Comparison of ENCODE assay signal across 10 cellular contexts in the genomic region with DNA sequence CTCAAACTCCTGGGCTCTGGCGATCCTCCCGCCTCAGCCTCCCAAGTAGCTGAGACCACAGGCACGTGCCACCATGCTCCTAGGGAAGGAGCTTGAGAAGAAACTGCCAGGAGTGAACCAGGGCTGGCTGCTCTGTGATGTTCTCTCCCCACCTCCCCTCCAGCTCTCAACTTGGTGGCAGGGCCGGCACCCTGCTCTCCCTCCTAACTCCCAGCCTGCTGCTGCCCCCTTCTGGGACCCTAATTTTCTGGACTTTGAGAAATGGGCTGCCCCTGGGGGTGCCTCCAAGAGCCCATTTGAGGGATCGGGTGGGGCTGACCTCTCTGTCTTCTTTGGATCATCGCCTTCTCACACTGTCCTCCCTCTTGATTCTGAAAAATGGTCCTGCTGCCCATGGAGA. TPM values are rescaled to one million over a fixed set of nuclear protein-coding genes. Genes with fewer than 3 reads are reported as not detected.
DNase-seq lines count a peak whose midpoint lies in the region; ATAC-seq and TF ChIP-seq lines count a peak whose summit lies in the region.
"Had no signal": no experiment of that assay in that cellular context is flagged by ENCODE, and none has a peak within 500 bp of the region (broad histone marks: within the 10 kb centered on the region; RNA-seq: fewer than 3 reads in every experiment).

No MANE protein-coding gene starts in this region.

- peak; percentile 74 for DNase-seq in GM23338 (ENCODE audit: low spot score)
- DNase-seq in SK-MEL-5 (ENCODE audit: low read depth, low spot score): peak; percentile 58
- DNase-seq in chondrocyte (ENCODE audit: low spot score): peak; percentile 57
- peak; percentile 25 to 57 for DNase-seq in stimulated activated CD4-positive, alpha-beta T cell treated with anti-CD3 and anti-CD28 coated beads, Interleukin-15, amount 100 ng/mL, for 48 hours (ENCODE audit: low read depth in 2 of 2)
- DNase-seq in KG1 (lab: John Stamatoyannopoulos, UW): no peak
- no peak for DNase-seq in G401 (ENCODE audit: low spot score)
- DNase-seq in CD14-positive monocyte (ENCODE audit: low spot score): no peak

- H3K9me3 Mint-ChIP-seq in GM23338 (no peaks in the 10 kb centered on the region), chondrocyte (ENCODE audit: low read depth) (no peaks in the 10 kb centered on the region), CD14-positive monocyte (peaks cover 0 to 2% (median 0%) of the 10 kb centered on the region in 7 donors)
- H3K9me3 Mint-ChIP-seq: stimulated activated naive CD8-positive, alpha-beta T cell treated with anti-CD3 and anti-CD28 coated beads, Interleukin-15, Interleukin-2, amounts not matched to agents 100 ng/mL and 50 ng/mL, for 24 hours had no signal

- H3K27ac ChIP-seq in GM23338 (ENCODE audit: low read depth): 0 out of 2 replicates have a peak overlapping the region, but pooled peaks have one; percentile 58
- H3K27ac ChIP-seq: KMS-11 had no signal

- intact Hi-C loops in CD14-positive monocyte (cut with micrococcal nuclease): loop anchor here in 1 of 2 donors (5.0 kb wide), 1 partner anchor 41 kb away; no protein-coding TSS in a partner anchor

- in situ Hi-C loops in SK-MEL-5 (cut with HindIII; ENCODE audit: low pct_unique_long_range_greater_than_20kb, low sequenced_read_pairs): no loop called here
- in situ Hi-C loops in G401 (cut with HindIII; ENCODE audit: low sequenced_read_pairs): no loop called here

- H3K4me3 ChIP-seq in GM23338: no peak overlapping the region

- H3K27me3 Mint-ChIP-seq in GM23338 (ENCODE audit: insufficient read depth, low read depth, poor library complexity): peaks cover 7% of the 10 kb centered on the region
- H3K27me3 Mint-ChIP-seq in chondrocyte (ENCODE audit: low read depth): no peaks in the 10 kb centered on the region
- peaks cover 9 to 17% (median 13%) of the 10 kb centered on the region in 3 donors for H3K27me3 Mint-ChIP-seq in CD14-positive monocyte (ENCODE audit: low read depth in 3 of 3)
- H3K27me3 Mint-ChIP-seq: stimulated activated naive CD8-positive, alpha-beta T cell treated with anti-CD3 and anti-CD28 coated beads, Interleukin-15, Interleukin-2, amounts not matched to agents 100 ng/mL and 50 ng/mL, for 24 hours had no signal

- H4K20me1 ChIP-seq in GM23338 (replicated peaks; ENCODE audit: insufficient read depth): peaks cover 7% of the 10 kb centered on the region; the same call in 1 of the 2 replicates

- no peak overlapping the region for H3K27ac Mint-ChIP-seq in GM23338
- H3K27ac Mint-ChIP-seq in chondrocyte (ENCODE audit: unreplicated experiment): peak overlapping the region; percentile 81
- H3K27ac Mint-ChIP-seq in CD14-positive monocyte: peak overlapping the region in 1 of 7 donors; percentile 13

- H3K27me3 ChIP-seq in GM23338 (ENCODE audit: insufficient read depth): no peaks in the 10 kb centered on the region

- no peaks in the 10 kb centered on the region for H3K79me2 ChIP-seq in GM23338 (replicated peaks; ENCODE audit: insufficient read depth)

- H2AFZ ChIP-seq in GM23338: no peak overlapping the region

- peaks cover 49% of the 10 kb centered on the region for H3K4me1 Mint-ChIP-seq in GM23338
- H3K4me1 Mint-ChIP-seq in chondrocyte (ENCODE audit: low read depth): peaks cover 70% of the 10 kb centered on the region
- H3K4me1 Mint-ChIP-seq in CD14-positive monocyte: peaks cover 20% of the 10 kb centered on the region

- H3K4me3 Mint-ChIP-seq in GM23338: no peak overlapping the region; the same call in 2 of the 3 replicates
- no peak overlapping the region for H3K4me3 Mint-ChIP-seq in chondrocyte (ENCODE audit: unreplicated experiment)
- peak overlapping the region in 1 of 2 donors; percentile 12 for H3K4me3 Mint-ChIP-seq in CD14-positive monocyte
- H3K4me3 Mint-ChIP-seq: stimulated activated naive CD8-positive, alpha-beta T cell treated with anti-CD3 and anti-CD28 coated beads, Interleukin-15, Interleukin-2, amounts not matched to agents 100 ng/mL and 50 ng/mL, for 24 hours had no signal

- H3K36me3 Mint-ChIP-seq in GM23338 (ENCODE audit: low read depth) (no peaks in the 10 kb centered on the region; the same call in 2 of the 3 replicates), chondrocyte (ENCODE audit: low read depth) (peaks cover 17% of the 10 kb centered on the region), CD14-positive monocyte (no peaks in the 10 kb centered on the region)

- no peaks in the 10 kb centered on the region for H3K9me2 ChIP-seq in GM23338 (ENCODE audit: insufficient read depth)

- H3F3A ChIP-seq in GM23338 (replicated peaks; ENCODE audit: low read depth): peaks cover 11% of the 10 kb centered on the region; the same call in 1 of the 2 replicates

- ATAC-seq in GM23338 (peak; percentile 25), HG03457 (IDR thresholded peaks at IDR 0.05; ENCODE audit: unreplicated experiment) (no peak)

- TF ChIP-seq CTCF in GM23338 (conservative IDR thresholded peaks at IDR 0.05; ENCODE audit: low read depth in 2 of 2) (peak; percentile 55 to 84), chondrocyte (IDR thresholded peaks at IDR 0.05) (peak; percentile 40), CD14-positive monocyte (IDR thresholded peaks at IDR 0.05) (no peak)

- H3K36me3 ChIP-seq in GM23338 (ENCODE audit: insufficient read depth): no peaks in the 10 kb centered on the region

- H3K4me1 ChIP-seq in GM23338 (ENCODE audit: insufficient read depth): peaks cover 49% of the 10 kb centered on the region

- peak overlapping the region; percentile 72; the same call in 1 of the 2 replicates for H3K4me2 ChIP-seq in GM23338
- H3K4me2 ChIP-seq: KMS-11 had no signal

TF ChIP-seq in GM23338, 12 proteins besides CTCF, POLR2A, EP300 and RAD21:
- TF ChIP-seq EZH2 (IDR thresholded peaks at IDR 0.05; ENCODE audit: low read depth, unreplicated experiment) (no peak), EZH2phosphoT487 (IDR thresholded peaks at IDR 0.05; ENCODE audit: unreplicated experiment) (no peak), ZNF331 (CRISPR knock-in tag; IDR thresholded peaks at IDR 0.05; ENCODE audit: low read depth) (no peak), NANOG (IDR thresholded peaks at IDR 0.05; ENCODE audit: borderline replicate concordance) (no peak), ZNF114 (CRISPR knock-in tag; IDR thresholded peaks at IDR 0.05) (no peak), CREB1 (CRISPR knock-in tag; IDR thresholded peaks at IDR 0.05; ENCODE audit: low read depth) (no peak), POLR2AphosphoS5 (IDR thresholded peaks at IDR 0.05; ENCODE audit: low read depth) (no peak), STAT1 (IDR thresholded peaks at IDR 0.05; ENCODE audit: unreplicated experiment) (no peak)
- TF ChIP-seq, protein P1, sequence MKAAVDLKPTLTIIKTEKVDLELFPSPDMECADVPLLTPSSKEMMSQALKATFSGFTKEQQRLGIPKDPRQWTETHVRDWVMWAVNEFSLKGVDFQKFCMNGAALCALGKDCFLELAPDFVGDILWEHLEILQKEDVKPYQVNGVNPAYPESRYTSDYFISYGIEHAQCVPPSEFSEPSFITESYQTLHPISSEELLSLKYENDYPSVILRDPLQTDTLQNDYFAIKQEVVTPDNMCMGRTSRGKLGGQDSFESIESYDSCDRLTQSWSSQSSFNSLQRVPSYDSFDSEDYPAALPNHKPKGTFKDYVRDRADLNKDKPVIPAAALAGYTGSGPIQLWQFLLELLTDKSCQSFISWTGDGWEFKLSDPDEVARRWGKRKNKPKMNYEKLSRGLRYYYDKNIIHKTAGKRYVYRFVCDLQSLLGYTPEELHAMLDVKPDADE (IDR thresholded peaks at IDR 0.05): no peak

RNA-seq across cellular contexts. Expression of a gene that starts 14.9 kb away (rescaled TPM):
- total RNA-seq in GM23338 (2014; rRNA removed; shearing (Covaris generic)): 78.0 and 83.2 TPM in 2 replicates
- polyA plus RNA-seq in GM23338 (2016; fragmentation: Nextera tagmentation; extraction: Ambion mirVana): 41.7 and 49.5 TPM in 2 replicates
- total RNA-seq in SK-MEL-5 (2014; rRNA removed; shearing (Covaris generic)): 99.5 and 103 TPM in 2 replicates
- polyA plus RNA-seq in SK-MEL-5 (2015; cell fraction: cytosol; rRNA removed): 141 and 176 TPM in 2 replicates
- 117 and 121 TPM in 2 replicates for polyA plus RNA-seq in SK-MEL-5 (2015; cell fraction: nucleus; rRNA removed)
- 164 to 203 TPM (median 164 TPM) in 3 replicates for total RNA-seq in chondrocyte
- total RNA-seq in G401 (2014; rRNA removed; shearing (Covaris generic)): 48.8 and 58.5 TPM in 2 replicates
- polyA plus RNA-seq in CD14-positive monocyte: 100 to 1,000 TPM; 110 to 155 TPM

RNA-seq across cellular contexts. Expression of a gene that starts 19.9 kb away (rescaled TPM):
- 33.3 and 35.7 TPM in 2 replicates for total RNA-seq in GM23338 (2014; rRNA removed; shearing (Covaris generic))
- 18.1 and 20.0 TPM in 2 replicates for polyA plus RNA-seq in GM23338 (2016; fragmentation: Nextera tagmentation; extraction: Ambion mirVana)
- 10.0 and 11.2 TPM in 2 replicates for total RNA-seq in SK-MEL-5 (2014; rRNA removed; shearing (Covaris generic))
- polyA plus RNA-seq in SK-MEL-5 (2015; cell fraction: cytosol; rRNA removed): 7.4 and 11.9 TPM in 2 replicates
- 0.49 and 1.6 TPM in 2 replicates for polyA plus RNA-seq in SK-MEL-5 (2015; cell fraction: nucleus; rRNA removed)
- total RNA-seq in chondrocyte: 501 to 877 TPM (median 874 TPM) in 3 replicates
- 755 and 829 TPM in 2 replicates for total RNA-seq in G401 (2014; rRNA removed; shearing (Covaris generic))
- polyA plus RNA-seq in CD14-positive monocyte: not detected

RNA-seq across cellular contexts. Expression of a gene that starts 55.5 kb away (rescaled TPM):
- 42.3 and 42.8 TPM in 2 replicates for total RNA-seq in GM23338 (2014; rRNA removed; shearing (Covaris generic))
- 23.9 and 25.8 TPM in 2 replicates for polyA plus RNA-seq in GM23338 (2016; fragmentation: Nextera tagmentation; extraction: Ambion mirVana)
- 59.0 and 67.2 TPM in 2 replicates for total RNA-seq in SK-MEL-5 (2014; rRNA removed; shearing (Covaris generic))
- 79.9 and 96.7 TPM in 2 replicates for polyA plus RNA-seq in SK-MEL-5 (2015; cell fraction: cytosol; rRNA removed)
- 139 and 152 TPM in 2 replicates for polyA plus RNA-seq in SK-MEL-5 (2015; cell fraction: nucleus; rRNA removed)
- total RNA-seq in chondrocyte: 49.9 to 63.4 TPM (median 61.3 TPM) in 3 replicates
- total RNA-seq in G401 (2014; rRNA removed; shearing (Covaris generic)): 54.0 and 112 TPM in 2 replicates
- polyA plus RNA-seq in CD14-positive monocyte: 10 to 100 TPM; 36.1 to 55.1 TPM

Comparison
In these comparisons a context has a peak if more than half of its experiments do, and no peak if none do; other contexts are left out.
1. DNase-seq: peak in GM23338 (single experiment), SK-MEL-5 (single experiment), chondrocyte (single experiment) and stimulated activated CD4-positive, alpha-beta T cell treated with anti-CD3 and anti-CD28 coated beads, Interleukin-15, amount 100 ng/mL, for 48 hours (2 of 2); none in KG1 (single experiment), G401 (single experiment) and CD14-positive monocyte (single experiment).
2. RNA of a gene that starts 19.9 kb away (total RNA-seq): 501 to 877 TPM in chondrocyte and 755 to 829 TPM in G401; 33.3 to 35.7 TPM in GM23338 and 10.0 to 11.2 TPM in SK-MEL-5; every median in the first group is over 10 times any median in the second.